In genomic region chr2:203327582-203327917, GRCh38 we compare ENCODE assay signal across 8 cellular contexts. TPM values are rescaled to one million over a fixed set of nuclear protein-coding genes. Genes with fewer than 3 reads are reported as not detected.
A peak's percentile ranks its signal among the peaks of the same experiment; 100 is the strongest.
DNase-seq lines count a peak whose midpoint lies in the region; ATAC-seq and TF ChIP-seq lines count a peak whose summit lies in the region.

No MANE protein-coding gene starts in this region.

- CTCF ChIA-PET in CD8-positive, alpha-beta T cell (lab: Charles Lee), result interaction anchor here (1.3 kb wide), 1 partner anchor 17 kb away, joined by 3 read pairs; no protein-coding TSS in a partner anchor
- CTCF ChIA-PET in activated CD8-positive, alpha-beta T cell treated with anti-CD3 and anti-CD28 coated beads for 36 hours (lab: Charles Lee), result interaction anchor here (0.7 kb wide), 1 partner anchor 137 kb away, joined by 3 read pairs; no protein-coding TSS in a partner anchor

- H3K36me3 Mint-ChIP-seq in CD8-positive, alpha-beta T cell, result peaks cover 5% of the 10 kb centered on the region
- peaks cover 15% of the 10 kb centered on the region; the same call in 1 of the 2 replicates for H3K36me3 Mint-ChIP-seq in HFFc6 (ENCODE audit: low read depth)
- peaks cover 2% of the 10 kb centered on the region for H3K36me3 Mint-ChIP-seq in activated CD8-positive, alpha-beta T cell treated with anti-CD3 and anti-CD28 coated beads for 36 hours (ENCODE audit: low read depth)

- H3K27ac ChIP-seq in CD8-positive, alpha-beta T cell (ENCODE audit: low read depth, low read length), result peak overlapping the region; percentile 52
- H3K27ac ChIP-seq in left ventricle myocardium inferior (replicated peaks), result peak overlapping the region; percentile 86
- peak overlapping the region in 20 of 21 experiments; percentile 13 to 90 (median 81) for H3K27ac ChIP-seq in skin epidermis

- H3K9me3 ChIP-seq in CD8-positive, alpha-beta T cell (ENCODE audit: low read length), result no peaks in the 10 kb centered on the region
- H3K9me3 ChIP-seq in left ventricle myocardium inferior (replicated peaks), result no peaks in the 10 kb centered on the region

- H3K4me1 Mint-ChIP-seq in CD8-positive, alpha-beta T cell (ENCODE audit: low read depth), result peaks cover 32% of the 10 kb centered on the region
- H3K4me1 Mint-ChIP-seq in HFFc6 (ENCODE audit: low read depth), result peaks cover 31% of the 10 kb centered on the region
- H3K4me1 Mint-ChIP-seq in activated CD8-positive, alpha-beta T cell treated with anti-CD3 and anti-CD28 coated beads for 36 hours (ENCODE audit: low read depth), result peaks cover 29% of the 10 kb centered on the region

- peak overlapping the region; percentile 95 for H3K4me3 ChIP-seq in CD8-positive, alpha-beta T cell (ENCODE audit: low read depth, low read length)
- H3K4me3 ChIP-seq in left ventricle myocardium inferior (peak overlapping the region; percentile 95), skin epidermis (peak overlapping the region; percentile 74 to 99 (median 93))

- H3K27ac Mint-ChIP-seq in CD8-positive, alpha-beta T cell, result peak overlapping the region; percentile 83
- peak overlapping the region; percentile 89 for H3K27ac Mint-ChIP-seq in HFFc6
- peak overlapping the region; percentile 69 for H3K27ac Mint-ChIP-seq in activated CD8-positive, alpha-beta T cell treated with anti-CD3 and anti-CD28 coated beads for 36 hours

- H3K27me3 ChIP-seq in CD8-positive, alpha-beta T cell (ENCODE audit: insufficient read depth, low read length), result no peaks in the 10 kb centered on the region
- H3K27me3 ChIP-seq in left ventricle myocardium inferior (ENCODE audit: low read depth), result no peaks in the 10 kb centered on the region

- H3K4me3 Mint-ChIP-seq in CD8-positive, alpha-beta T cell, result peak overlapping the region; percentile 87
- peak overlapping the region; percentile 88 for H3K4me3 Mint-ChIP-seq in HFFc6
- peak overlapping the region; percentile 73 for H3K4me3 Mint-ChIP-seq in activated CD8-positive, alpha-beta T cell treated with anti-CD3 and anti-CD28 coated beads for 36 hours

- H3K27me3 Mint-ChIP-seq in CD8-positive, alpha-beta T cell (ENCODE audit: low read depth), result no peaks in the 10 kb centered on the region
- H3K27me3 Mint-ChIP-seq in HFFc6 (ENCODE audit: insufficient read depth), result no peaks in the 10 kb centered on the region
- no peaks in the 10 kb centered on the region for H3K27me3 Mint-ChIP-seq in activated CD8-positive, alpha-beta T cell treated with anti-CD3 and anti-CD28 coated beads for 36 hours

- POLR2A ChIA-PET in CD8-positive, alpha-beta T cell (lab: Charles Lee), result interaction anchor here (0.8 to 1.5 kb wide), 3 partner anchors 8 to 89 kb away, joined by 3 to 6 read pairs (median 4); partner anchors contain the start of gene CYP20A1
- POLR2A ChIA-PET in activated CD8-positive, alpha-beta T cell treated with anti-CD3 and anti-CD28 coated beads for 36 hours (lab: Charles Lee), result interaction anchor here (1.6 kb wide), 1 partner anchor 89 kb away, joined by 5 read pairs; the partner anchor contains the start of gene CYP20A1

- no peaks in the 10 kb centered on the region for H3K9me3 Mint-ChIP-seq in CD8-positive, alpha-beta T cell
- H3K9me3 Mint-ChIP-seq in HFFc6, result no peaks in the 10 kb centered on the region
- no peaks in the 10 kb centered on the region for H3K9me3 Mint-ChIP-seq in activated CD8-positive, alpha-beta T cell treated with anti-CD3 and anti-CD28 coated beads for 36 hours

- ATAC-seq in CD8-positive, alpha-beta T cell, result no peak
- ATAC-seq in activated CD8-positive, alpha-beta T cell treated with anti-CD3 and anti-CD28 coated beads for 36 hours, result peak; percentile 17

- intact Hi-C loops in CD8-positive, alpha-beta T cell (cut with DNase I, micrococcal nuclease), result loop anchor here (5.0 to 10.0 kb wide), 2 partner anchors 90 to 1873 kb away; partner anchors contain the start of genes CYP20A1 (in 1 of the 2), STRADB (in 1 of the 2) and TRAK2 (in 1 of the 2)
- intact Hi-C loops in activated CD8-positive, alpha-beta T cell treated with anti-CD3 and anti-CD28 coated beads for 36 hours (cut with micrococcal nuclease), result no loop called here
- intact Hi-C loops in left ventricle myocardium inferior (cut with micrococcal nuclease), result no loop called here

- peak in 1 of 7 experiments; percentile 4 for DNase-seq in CD8-positive, alpha-beta T cell
- DNase-seq in HFFc6 (no peak), left ventricle myocardium inferior (no peak), NCI-H2081 treated with DMSO at 0.1 percent for 48 hours (lab: John Stamatoyannopoulos, UW) (no peak), CD1c-positive myeloid dendritic cell (ENCODE audit: extremely low spot score) (no peak), NCI-H2029 (lab: John Stamatoyannopoulos, UW) (no peak)
- DNase-seq in activated CD8-positive, alpha-beta T cell treated with anti-CD3 and anti-CD28 coated beads for 36 hours, result peak; percentile 16

- no peak for TF ChIP-seq CTCF in CD8-positive, alpha-beta T cell (IDR thresholded peaks at IDR 0.05)
- TF ChIP-seq CTCF in HFFc6 (IDR thresholded peaks at IDR 0.05), result no peak
- no peak for TF ChIP-seq CTCF in activated CD8-positive, alpha-beta T cell treated with anti-CD3 and anti-CD28 coated beads for 36 hours (IDR thresholded peaks at IDR 0.05)
- TF ChIP-seq CTCF in left ventricle myocardium inferior (IDR thresholded peaks at IDR 0.05; ENCODE audit: borderline replicate concordance), result no peak

- no peaks in the 10 kb centered on the region for H3K36me3 ChIP-seq in CD8-positive, alpha-beta T cell (ENCODE audit: insufficient read depth, low read length)
- no peaks in the 10 kb centered on the region for H3K36me3 ChIP-seq in left ventricle myocardium inferior

- H3K4me1 ChIP-seq in CD8-positive, alpha-beta T cell (ENCODE audit: insufficient read depth, low read length), result peaks cover 20% of the 10 kb centered on the region
- peaks cover 40% of the 10 kb centered on the region for H3K4me1 ChIP-seq in left ventricle myocardium inferior

RNA-seq across cellular contexts. Expression of gene ABI2, which starts 0.6 kb away (rescaled TPM):
- total RNA-seq in CD8-positive, alpha-beta T cell, result 10 to 100 TPM; 17.7 to 19.7 TPM
- 10 to 100 TPM; 69.9 to 84.1 (median 75.3) TPM for total RNA-seq in HFFc6 (2021; fragmentation: NEBNext Ultra II Directional; extraction: Animal tissue kit (Norgen Biotek cat#: 25700))
- 10 to 100 TPM; 33.5 to 35.3 TPM for total RNA-seq in activated CD8-positive, alpha-beta T cell treated with anti-CD3 and anti-CD28 coated beads for 36 hours
- 63.1 TPM for total RNA-seq in left ventricle myocardium inferior

Comparison
In these comparisons a context has a peak if more than half of its experiments do, and no peak if none do; other contexts are left out.
1. intact Hi-C loops: an anchor here in CD8-positive, alpha-beta T cell (5.0 to 10.0 kb wide); none called in activated CD8-positive, alpha-beta T cell treated with anti-CD3 and anti-CD28 coated beads for 36 hours and left ventricle myocardium inferior.